9 cellular contexts compared by ENCODE assay signal in the genomic region with DNA sequence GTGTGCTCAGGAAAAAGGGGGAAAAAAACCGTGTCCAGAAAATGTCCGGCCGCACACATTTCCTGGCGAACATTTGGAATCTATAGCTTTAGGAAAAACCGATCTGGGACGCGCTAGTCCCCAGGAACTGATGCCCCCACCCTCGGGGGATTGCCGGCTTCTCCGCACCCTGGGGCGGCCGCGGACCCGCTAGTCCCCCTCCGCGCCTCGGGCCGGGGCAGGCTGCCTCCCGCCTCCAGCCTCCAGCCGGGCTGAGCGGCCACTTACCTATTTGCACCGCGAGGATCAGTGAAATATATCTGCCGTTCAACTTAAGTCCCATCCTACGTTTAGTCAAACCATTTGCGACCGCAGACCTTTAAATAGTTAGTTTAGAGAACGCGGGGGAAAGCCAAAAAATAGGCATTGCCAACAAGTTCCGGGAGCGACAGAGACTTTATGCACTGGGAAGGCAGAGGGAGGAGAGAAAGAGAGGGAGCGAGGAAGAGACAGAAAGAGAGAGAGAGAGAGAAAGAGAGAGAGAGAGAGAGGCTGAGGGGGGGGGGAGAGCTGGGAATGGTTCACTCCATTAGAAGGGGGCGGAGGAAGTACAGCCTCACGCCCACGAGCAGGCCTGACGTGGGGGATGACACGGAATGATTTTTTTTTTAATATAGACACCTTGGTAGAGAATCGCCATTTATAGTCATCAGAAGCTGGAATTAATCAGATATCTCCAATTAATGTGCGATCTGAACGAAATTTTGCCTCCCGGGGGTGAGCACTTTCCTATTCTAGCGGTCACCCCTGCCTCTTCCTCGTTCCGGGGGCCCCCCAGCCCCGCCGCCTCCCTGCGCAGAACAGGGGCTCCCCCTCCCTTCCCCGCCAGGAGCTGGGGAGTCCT. TPM values are rescaled to one million over a fixed set of nuclear protein-coding genes. Genes with fewer than 3 reads are reported as not detected.
DNase-seq lines count a peak whose midpoint lies in the region; ATAC-seq and TF ChIP-seq lines count a peak whose summit lies in the region.
"Had no signal": no experiment of that assay in that cellular context is flagged by ENCODE, and none has a peak within 500 bp of the region (broad histone marks: within the 10 kb centered on the region; RNA-seq: fewer than 3 reads in every experiment).

A gene with protein sequence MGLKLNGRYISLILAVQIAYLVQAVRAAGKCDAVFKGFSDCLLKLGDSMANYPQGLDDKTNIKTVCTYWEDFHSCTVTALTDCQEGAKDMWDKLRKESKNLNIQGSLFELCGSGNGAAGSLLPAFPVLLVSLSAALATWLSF (minus strand): TSS at position 498 of the 883 bp plus-strand sequence. CDS start 176 bp downstream, at position 322.

- H3K4me3 ChIP-seq in epithelial cell of proximal tubule (ENCODE audit: low read depth, low read length): peak within 1 kb of the TSS; percentile 52
- H3K4me3 ChIP-seq in neural progenitor cell: peak within 1 kb of the TSS; percentile 58

- no peaks in the 10 kb centered on the region for H3K36me3 Mint-ChIP-seq in neural progenitor cell

- H3K4me1 ChIP-seq in neural progenitor cell: peaks cover 38% of the 10 kb centered on the region

- H3K4me1 Mint-ChIP-seq in neural progenitor cell: peaks cover 47% of the 10 kb centered on the region

- no peaks in the 10 kb centered on the region for H3K9me3 ChIP-seq in neural progenitor cell (ENCODE audit: low read depth)

- peaks cover 38% of the 10 kb centered on the region for H4K20me1 ChIP-seq in neural progenitor cell (ENCODE audit: low read depth)

- no peak for TF ChIP-seq CTCF in GM13976 (IDR thresholded peaks at IDR 0.05; ENCODE audit: borderline replicate concordance, control extremely low read depth, extremely low read depth, insufficient read depth, missing control alignments)
- TF ChIP-seq CTCF in epithelial cell of proximal tubule (conservative IDR thresholded peaks at IDR 0.05; ENCODE audit: low read depth, low read length): no peak
- no peak for TF ChIP-seq CTCF in neural progenitor cell (IDR thresholded peaks at IDR 0.05)

- H3K9me3 Mint-ChIP-seq in neural progenitor cell: no peaks in the 10 kb centered on the region

- peak within 1 kb of the TSS; percentile 86 for H3K4me3 Mint-ChIP-seq in neural progenitor cell

- peaks cover 100% of the 10 kb centered on the region for H3K27me3 ChIP-seq in neural progenitor cell

- peak; percentile 31 for DNase-seq in A172 (ENCODE audit: low spot score)
- peak; percentile 59 for DNase-seq in GM13976 (ENCODE audit: low spot score)
- peak; percentile 45 for DNase-seq in RKO (ENCODE audit: low spot score)
- DNase-seq in epithelial cell of proximal tubule (ENCODE audit: low read depth): no peak
- DNase-seq in neural progenitor cell (ENCODE audit: low spot score): peak; percentile 52
- no peak for DNase-seq in HUDEP-2 (lab: John Stamatoyannopoulos, UW; ENCODE audit: unreplicated experiment in 76 of 76)
- DNase-seq in SK-N-DZ (ENCODE audit: low spot score): no peak

- H3K4me2 ChIP-seq in neural progenitor cell: peak within 1 kb of the TSS; percentile 94

- no peak for ATAC-seq in GM18517 (IDR thresholded peaks at IDR 0.05; ENCODE audit: unreplicated experiment)

- in situ Hi-C loops in GM13976 (cut with MboI; ENCODE audit: low sequenced_read_pairs, unreplicated experiment): no loop called here

- peak within 1 kb of the TSS; percentile 51 for H3K27ac Mint-ChIP-seq in neural progenitor cell

- no peaks in the 10 kb centered on the region for H3K36me3 ChIP-seq in neural progenitor cell

- peak within 1 kb of the TSS; percentile 78 for H2AFZ ChIP-seq in neural progenitor cell (replicated peaks)

- H3K27ac ChIP-seq in neural progenitor cell: no peak within 1 kb of the TSS
- H3K27ac ChIP-seq: epithelial cell of prostate had no signal

- no peak within 1 kb of the TSS for H3K9ac ChIP-seq in neural progenitor cell

- peaks cover 54% of the 10 kb centered on the region for H3F3A ChIP-seq in neural progenitor cell (ENCODE audit: low read depth)

- no peaks in the 10 kb centered on the region for H3K79me2 ChIP-seq in neural progenitor cell (ENCODE audit: low read depth)

- peaks cover 58% of the 10 kb centered on the region for H3K27me3 Mint-ChIP-seq in neural progenitor cell (ENCODE audit: insufficient read depth, low read depth)

RNA-seq across cellular contexts. Expression of the gene that starts here (rescaled TPM):
- 6.5 and 8.7 TPM in 2 replicates for total RNA-seq in A172 (2014; rRNA removed; shearing (Covaris generic))
- 0.72 and 1.1 TPM in 2 replicates for total RNA-seq in epithelial cell of proximal tubule
- 0.74 and 1.3 TPM in 2 replicates for total RNA-seq in neural progenitor cell (ENCODE audit: low replicate concordance)
- polyA plus RNA-seq in SK-N-DZ (2014; cell fraction: cytosol; rRNA removed): 6.8 and 7.9 TPM in 2 replicates
- 6.4 and 7.1 TPM in 2 replicates for polyA plus RNA-seq in SK-N-DZ (2014; cell fraction: nucleus; rRNA removed)

Comparison
In these comparisons a context has a peak if more than half of its experiments do, and no peak if none do; other contexts are left out.
1. DNase-seq: peak in A172 (single experiment), GM13976 (single experiment), RKO (single experiment) and neural progenitor cell (single experiment); none in epithelial cell of proximal tubule (single experiment), HUDEP-2 (0 of 76) and SK-N-DZ (single experiment).